Comparison of ENCODE assay signal across 27 cellular contexts in genomic region chr12:67256649-67257048, GRCh38.
"Had no signal": no experiment of that assay in that cellular context is flagged by ENCODE, and none has a peak within 500 bp of the region (broad histone marks: within the 10 kb centered on the region; RNA-seq: fewer than 3 reads in every experiment).

No MANE protein-coding gene starts in this region.

- H3K4me3 Mint-ChIP-seq: dendritic cell treated with granulocyte-macrophage colony-stimulating factor and Interleukin-4, amounts not matched to agents 40 ng/mL and 50 ng/mL, for 4 days; effector memory CD8-positive, alpha-beta T cell; endodermal cell; mesothelial cell of epicardium had no signal

- FAIRE-seq: endometrium, islet of Langerhans, keratinocyte had no signal

- H3K27me3 ChIP-seq: colonic mucosa, esophagus squamous epithelium, gastrocnemius medialis, left lung had no signal

- H3K36me3 ChIP-seq: colonic mucosa, esophagus squamous epithelium, gastrocnemius medialis, heart right ventricle, left lung, lower lobe of right lung had no signal

- H3K9me3 ChIP-seq: colonic mucosa, esophagus squamous epithelium, gastrocnemius medialis, heart right ventricle, left lung, lower lobe of right lung, mucosa of descending colon had no signal

- H3K36me3 Mint-ChIP-seq: mesothelial cell of epicardium had no signal

- H3K4me1 ChIP-seq: colonic mucosa, esophagus squamous epithelium, gastrocnemius medialis, heart right ventricle, left lung, lower lobe of right lung had no signal

- H3K27ac ChIP-seq: colonic mucosa, epithelial cell of prostate, esophagus squamous epithelium, gastrocnemius medialis, heart right ventricle, left lung, lower lobe of right lung had no signal

- ATAC-seq: effector memory CD8-positive, alpha-beta T cell; esophagus mucosa; gastrocnemius medialis; heart right ventricle; left cardiac atrium; left lung; left ventricle myocardium superior; lower lobe of right lung; mucosa of descending colon had no signal

- H3K9me3 Mint-ChIP-seq: dendritic cell treated with granulocyte-macrophage colony-stimulating factor and Interleukin-4, amounts not matched to agents 40 ng/mL and 50 ng/mL, for 4 days; effector memory CD8-positive, alpha-beta T cell; endodermal cell; mesothelial cell of epicardium had no signal

- DNase-seq: colonic mucosa; cortex of kidney; effector CD8-positive, alpha-beta T cell; effector memory CD8-positive, alpha-beta T cell; endodermal cell; erythroblast; esophagus squamous epithelium; foreskin fibroblast; foreskin melanocyte; gastrocnemius medialis; glutamatergic neuron; head of caudate nucleus; heart right ventricle; hippocampal formation; left cardiac atrium; left lung; left ventricle myocardium superior; lower lobe of right lung; mesenchymal stem cell; mucosa of descending colon had no signal

- H3K4me3 ChIP-seq: colonic mucosa, esophagus squamous epithelium, gastrocnemius medialis, heart right ventricle, left lung, lower lobe of right lung, mucosa of descending colon had no signal

- H3K27ac Mint-ChIP-seq: dendritic cell treated with granulocyte-macrophage colony-stimulating factor and Interleukin-4, amounts not matched to agents 40 ng/mL and 50 ng/mL, for 4 days; effector memory CD8-positive, alpha-beta T cell; endodermal cell; mesothelial cell of epicardium had no signal

- H3K4me1 Mint-ChIP-seq: endodermal cell had no signal
